ENCODE assay signal across 26 cellular contexts in the genomic region with DNA sequence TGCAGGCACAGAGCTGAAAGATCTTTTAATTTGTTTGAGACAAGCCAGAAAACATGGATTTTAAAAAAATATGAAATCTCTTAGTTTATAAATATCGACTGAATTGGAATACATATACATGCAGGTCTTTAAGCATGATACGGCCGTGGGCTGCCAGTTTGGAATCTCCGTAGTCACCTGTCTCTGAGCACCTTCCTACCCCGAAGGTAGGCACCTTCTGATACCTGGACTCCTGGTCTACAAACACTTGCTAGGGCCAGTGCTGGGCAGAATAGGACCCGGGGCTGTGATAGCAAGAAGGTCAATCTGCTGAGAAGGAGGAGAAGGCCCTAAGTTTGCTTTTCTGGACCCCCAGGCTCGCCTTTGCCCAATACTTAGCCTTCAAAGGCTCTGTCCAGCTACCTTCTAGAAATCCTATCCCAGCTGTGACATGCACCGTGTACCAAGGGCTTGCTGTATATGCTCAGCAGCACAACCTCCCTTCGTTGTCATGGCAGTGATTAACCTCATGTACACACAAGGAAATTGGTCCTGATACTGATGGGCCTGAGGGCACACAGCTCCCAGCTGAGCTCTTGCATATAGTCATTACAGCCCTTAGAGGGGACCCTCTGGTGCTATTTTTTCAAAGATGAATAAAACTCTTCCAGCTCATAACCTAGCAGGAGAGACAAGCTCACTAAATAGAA. TPM values are rescaled to one million over a fixed set of nuclear protein-coding genes. Genes with fewer than 3 reads are reported as not detected.
DNase-seq lines count a peak whose midpoint lies in the region; ATAC-seq and TF ChIP-seq lines count a peak whose summit lies in the region.
"Had no signal": no experiment of that assay in that cellular context is flagged by ENCODE, and none has a peak within 500 bp of the region (broad histone marks: within the 10 kb centered on the region; RNA-seq: fewer than 3 reads in every experiment).

No MANE protein-coding gene starts in this region.

- TF ChIP-seq CTCF in osteocyte (IDR thresholded peaks at IDR 0.05) (no peak), SK-N-SH (IDR thresholded peaks at IDR 0.05) (no peak)

- ATAC-seq in activated CD8-positive, alpha-beta memory T cell treated with anti-CD3 and anti-CD28 coated beads, Interleukin-2, amount 10 ng/mL, durations not matched to agents 7 days and 5 days = no peak
- ATAC-seq in GM21390 (IDR thresholded peaks at IDR 0.05; ENCODE audit: unreplicated experiment) = no peak
- ATAC-seq: activated CD8-positive, alpha-beta T cell treated with anti-CD3 and anti-CD28 coated beads for 36 hours; activated naive CD4-positive, alpha-beta T cell treated with anti-CD3 and anti-CD28 coated beads, Interleukin-2, amount 50 U/mL, for 72 hours; activated T-cell treated with anti-CD3 and anti-CD28 coated beads, Interleukin-2, amount 50 U/mL, for 72 hours; heart left ventricle; SK-N-SH treated with all-trans-retinoic acid at 6 μM for 48 hours; stimulated activated memory B cell treated with anti-CD40 and anti-IgM and Interleukin-4, amounts not matched to agents 10 μg/mL and 1 μg/mL and 100 μg/mL, for 72 hours had no signal

- POLR2A ChIA-PET in SK-N-SH (lab: Yijun Ruan, JAX) = no interaction called here

- H3K27ac Mint-ChIP-seq in activated CD8-positive, alpha-beta memory T cell treated with anti-CD3 and anti-CD28 coated beads, Interleukin-2, amount 10 ng/mL, durations not matched to agents 7 days and 5 days = no peak overlapping the region
- no peak overlapping the region for H3K27ac Mint-ChIP-seq in osteocyte (ENCODE audit: unreplicated experiment)
- H3K27ac Mint-ChIP-seq: activated CD8-positive, alpha-beta T cell treated with anti-CD3 and anti-CD28 coated beads for 36 hours; activated T-cell treated with anti-CD3 and anti-CD28 coated beads, Interleukin-2, amount 50 U/mL, for 72 hours; stimulated activated memory B cell treated with anti-CD40 and anti-IgM and Interleukin-4, amounts not matched to agents 10 μg/mL and 1 μg/mL and 100 μg/mL, for 72 hours had no signal

- peak; percentile 6 for DNase-seq in activated CD8-positive, alpha-beta memory T cell treated with anti-CD3 and anti-CD28 coated beads, Interleukin-2, amount 50 U/mL, for 4 hours
- no peak for DNase-seq in activated CD8-positive, alpha-beta memory T cell treated with anti-CD3 and anti-CD28 coated beads, Interleukin-2, amount 10 ng/mL, durations not matched to agents 7 days and 5 days
- DNase-seq in M059J (ENCODE audit: low read depth) (peak; percentile 54), caudate nucleus (lab: John Stamatoyannopoulos, UW) (peak in 1 of 61 donors; percentile 20), osteocyte (ENCODE audit: extremely low spot score, unreplicated experiment) (peak; percentile 49), NOMO-1 treated with DMSO at 0.1 percent for 48 hours (lab: John Stamatoyannopoulos, UW; ENCODE audit: unreplicated experiment) (no peak), SK-N-SH (no peak)
- DNase-seq: activated CD4-positive, CD25-positive, alpha-beta regulatory T cell; activated CD8-positive, alpha-beta T cell treated with anti-CD3 and anti-CD28 coated beads for 36 hours; activated T-cell treated with anti-CD3 and anti-CD28 coated beads, Interleukin-2, amount 50 U/mL, for 72 hours; C1 segment of cervical spinal cord; cerebellar nuclear complex; heart left ventricle; NCI-H1930; NCI-H524; T-helper 9 cell had no signal

- H3F3A ChIP-seq in SK-N-SH (replicated peaks; ENCODE audit: insufficient read depth) = no peaks in the 10 kb centered on the region

- no peak overlapping the region for H3K4me3 ChIP-seq in SK-N-SH (ENCODE audit: low read depth in 2 of 2, low read length in 1 of 2)
- H3K4me3 ChIP-seq: heart left ventricle, smooth muscle cell, thoracic aorta had no signal

- no peaks in the 10 kb centered on the region for H3K36me3 Mint-ChIP-seq in activated CD8-positive, alpha-beta memory T cell treated with anti-CD3 and anti-CD28 coated beads, Interleukin-2, amount 10 ng/mL, durations not matched to agents 7 days and 5 days
- H3K36me3 Mint-ChIP-seq in osteocyte (ENCODE audit: unreplicated experiment) = no peaks in the 10 kb centered on the region
- H3K36me3 Mint-ChIP-seq: activated naive CD4-positive, alpha-beta T cell treated with anti-CD3 and anti-CD28 coated beads, Interleukin-2, amount 50 U/mL, for 72 hours; stimulated activated memory B cell treated with anti-CD40 and anti-IgM and Interleukin-4, amounts not matched to agents 10 μg/mL and 1 μg/mL and 100 μg/mL, for 72 hours had no signal

- WGBS in SK-N-SH (ENCODE audit: low lambda C conversion rate) = 74% methylated on average over 9 of the region's 9 CpGs

- CTCF ChIA-PET in activated CD8-positive, alpha-beta memory T cell treated with anti-CD3 and anti-CD28 coated beads, Interleukin-2, amount 10 ng/mL, durations not matched to agents 7 days and 5 days (lab: Charles Lee) = interaction anchor here (0.7 to 1.6 kb wide), 3 partner anchors 8 to 465 kb away, joined by 3 to 4 read pairs (median 3); no protein-coding TSS in a partner anchor
- CTCF ChIA-PET in SK-N-SH (lab: Yijun Ruan, JAX) = interaction anchor here (0.9 to 2.1 kb wide), 4 partner anchors 10 to 29 kb away, joined by 4 to 7 read pairs (median 6); a partner anchor contains a TSS

- no peak overlapping the region for H3K4me3 Mint-ChIP-seq in activated CD8-positive, alpha-beta memory T cell treated with anti-CD3 and anti-CD28 coated beads, Interleukin-2, amount 10 ng/mL, durations not matched to agents 7 days and 5 days
- H3K4me3 Mint-ChIP-seq in osteocyte (ENCODE audit: unreplicated experiment) = no peak overlapping the region
- H3K4me3 Mint-ChIP-seq: activated CD8-positive, alpha-beta T cell treated with anti-CD3 and anti-CD28 coated beads for 36 hours; activated T-cell treated with anti-CD3 and anti-CD28 coated beads, Interleukin-2, amount 50 U/mL, for 72 hours; stimulated activated memory B cell treated with anti-CD40 and anti-IgM and Interleukin-4, amounts not matched to agents 10 μg/mL and 1 μg/mL and 100 μg/mL, for 72 hours had no signal

- peaks cover 0 to 5% of the 10 kb centered on the region in 2 experiments for H3K36me3 ChIP-seq in SK-N-SH (replicated peaks in 1 of 2; ENCODE audit: control insufficient read depth in 1 of 2, insufficient read depth in 2 of 2, low read length in 1 of 2)
- H3K36me3 ChIP-seq: heart left ventricle, thoracic aorta had no signal

- H3K4me1 ChIP-seq in SK-N-SH (ENCODE audit: control insufficient read depth in 1 of 2, insufficient read depth in 2 of 2, low read depth in 1 of 2, low read length in 1 of 2) = no peaks in the 10 kb centered on the region; a peak in 1 of 4 replicates

- no peaks in the 10 kb centered on the region for H3K27me3 ChIP-seq in SK-N-SH (ENCODE audit: insufficient read depth)
- H3K27me3 ChIP-seq: heart left ventricle had no signal

- no peaks in the 10 kb centered on the region for H3K9me3 ChIP-seq in SK-N-SH
- H3K9me3 ChIP-seq: heart left ventricle, thoracic aorta had no signal

- no peak for TF ChIP-seq EP300 in SK-N-SH (IDR thresholded peaks at IDR 0.05; ENCODE audit: borderline replicate concordance in 1 of 2, low read depth in 1 of 2, low read length in 1 of 2)

- H3K27me3 Mint-ChIP-seq in activated CD8-positive, alpha-beta memory T cell treated with anti-CD3 and anti-CD28 coated beads, Interleukin-2, amount 10 ng/mL, durations not matched to agents 7 days and 5 days = no peaks in the 10 kb centered on the region
- no peaks in the 10 kb centered on the region for H3K27me3 Mint-ChIP-seq in osteocyte (ENCODE audit: unreplicated experiment)
- H3K27me3 Mint-ChIP-seq: activated CD8-positive, alpha-beta T cell treated with anti-CD3 and anti-CD28 coated beads for 36 hours; stimulated activated memory B cell treated with anti-CD40 and anti-IgM and Interleukin-4, amounts not matched to agents 10 μg/mL and 1 μg/mL and 100 μg/mL, for 72 hours had no signal

- no peak overlapping the region for H2AFZ ChIP-seq in SK-N-SH (ENCODE audit: low read depth)

- no peaks in the 10 kb centered on the region for H3K79me2 ChIP-seq in SK-N-SH (ENCODE audit: insufficient read depth)

- peaks cover 21% of the 10 kb centered on the region for H3K4me1 Mint-ChIP-seq in activated CD8-positive, alpha-beta memory T cell treated with anti-CD3 and anti-CD28 coated beads, Interleukin-2, amount 10 ng/mL, durations not matched to agents 7 days and 5 days
- peaks cover 2% of the 10 kb centered on the region for H3K4me1 Mint-ChIP-seq in osteocyte (ENCODE audit: unreplicated experiment)
- H3K4me1 Mint-ChIP-seq: stimulated activated memory B cell treated with anti-CD40 and anti-IgM and Interleukin-4, amounts not matched to agents 10 μg/mL and 1 μg/mL and 100 μg/mL, for 72 hours had no signal

- H3K27ac ChIP-seq in caudate nucleus (ENCODE audit: low read depth, low read length) (peak overlapping the region; percentile 1), SK-N-SH (ENCODE audit: low read depth in 2 of 2, low read length in 1 of 2) (no peak overlapping the region)
- H3K27ac ChIP-seq: heart left ventricle, RWPE1, thoracic aorta had no signal

- no peak for TF ChIP-seq RAD21 in SK-N-SH (IDR thresholded peaks at IDR 0.05; ENCODE audit: low read length)

- H4K20me1 ChIP-seq in SK-N-SH (ENCODE audit: insufficient read depth) = no peaks in the 10 kb centered on the region

- no peaks in the 10 kb centered on the region for H3K9me2 ChIP-seq in SK-N-SH

- no peak overlapping the region for H3K9ac ChIP-seq in SK-N-SH

- H3K9me3 Mint-ChIP-seq in activated CD8-positive, alpha-beta memory T cell treated with anti-CD3 and anti-CD28 coated beads, Interleukin-2, amount 10 ng/mL, durations not matched to agents 7 days and 5 days (ENCODE audit: low read depth) = no peaks in the 10 kb centered on the region
- H3K9me3 Mint-ChIP-seq in osteocyte (ENCODE audit: unreplicated experiment) = no peaks in the 10 kb centered on the region
- H3K9me3 Mint-ChIP-seq: activated CD8-positive, alpha-beta T cell treated with anti-CD3 and anti-CD28 coated beads for 36 hours; activated naive CD4-positive, alpha-beta T cell treated with anti-CD3 and anti-CD28 coated beads, Interleukin-2, amount 50 U/mL, for 72 hours; activated T-cell treated with anti-CD3 and anti-CD28 coated beads, Interleukin-2, amount 50 U/mL, for 72 hours; stimulated activated memory B cell treated with anti-CD40 and anti-IgM and Interleukin-4, amounts not matched to agents 10 μg/mL and 1 μg/mL and 100 μg/mL, for 72 hours had no signal

- no peak overlapping the region for H3K4me2 ChIP-seq in SK-N-SH
- H3K4me2 ChIP-seq: smooth muscle cell had no signal

RNA-seq across cellular contexts. Expression of a gene that starts 17.6 kb away (rescaled TPM):
- total RNA-seq in activated CD8-positive, alpha-beta memory T cell treated with anti-CD3 and anti-CD28 coated beads, Interleukin-2, amount 10 ng/mL, durations not matched to agents 7 days and 5 days = 1 to 10 TPM; 3.6 to 4.2 TPM
- 4.0 and 9.9 TPM in 2 replicates for total RNA-seq in M059J (2014; rRNA removed; shearing (Covaris generic))
- total RNA-seq in osteocyte = 8.0 and 8.9 TPM in 2 replicates
- polyA plus RNA-seq in SK-N-SH (2012; rRNA removed) = 2.2 and 2.5 TPM in 2 replicates
- 1.0 and 1.4 TPM in 2 replicates for polyA plus RNA-seq in SK-N-SH (2012; cell fraction: cytosol; rRNA removed)
- 14.5 and 15.5 TPM in 2 replicates for polyA plus RNA-seq in SK-N-SH (2012; cell fraction: nucleus; rRNA removed)

RNA-seq across cellular contexts. Expression of a gene that starts 45.3 kb away (rescaled TPM):
- total RNA-seq in activated CD8-positive, alpha-beta memory T cell treated with anti-CD3 and anti-CD28 coated beads, Interleukin-2, amount 10 ng/mL, durations not matched to agents 7 days and 5 days = 1 to 10 TPM; 2.1 to 4.3 TPM
- total RNA-seq in M059J (2014; rRNA removed; shearing (Covaris generic)) = 3.4 and 3.7 TPM in 2 replicates
- 0.97 and 1.6 TPM in 2 replicates for total RNA-seq in osteocyte
- polyA plus RNA-seq in SK-N-SH (2012; rRNA removed) = 3.0 and 4.0 TPM in 2 replicates
- 1.8 and 2.6 TPM in 2 replicates for polyA plus RNA-seq in SK-N-SH (2012; cell fraction: cytosol; rRNA removed)
- 6.6 and 8.2 TPM in 2 replicates for polyA plus RNA-seq in SK-N-SH (2012; cell fraction: nucleus; rRNA removed)

RNA-seq across cellular contexts. Expression of a gene that starts 57.8 kb away (rescaled TPM):
- under 1 TPM in 1 of 2 experiments, not detected in 1; 0.67 TPM for total RNA-seq in activated CD8-positive, alpha-beta memory T cell treated with anti-CD3 and anti-CD28 coated beads, Interleukin-2, amount 10 ng/mL, durations not matched to agents 7 days and 5 days
- 0.39 TPM in 1 of 2 replicates, not detected in the other for total RNA-seq in M059J (2014; rRNA removed; shearing (Covaris generic))
- not detected in 2 replicates for total RNA-seq in osteocyte
- 0.03 TPM in 1 of 2 replicates, not detected in the other for polyA plus RNA-seq in SK-N-SH (2012; rRNA removed)
- 0.08 and 0.09 TPM in 2 replicates for polyA plus RNA-seq in SK-N-SH (2012; cell fraction: cytosol; rRNA removed)
- polyA plus RNA-seq in SK-N-SH (2012; cell fraction: nucleus; rRNA removed) = 0.07 and 0.28 TPM in 2 replicates
- total RNA-seq: fibroblast of villous mesenchyme, heart left ventricle, liver, mucosa of gallbladder, smooth muscle cell, thoracic aorta had no signal
- polyA plus RNA-seq: heart left ventricle, liver, smooth muscle cell had no signal

Comparison
In these comparisons a context has a peak if more than half of its experiments do, and no peak if none do; other contexts are left out.
1. DNase-seq: peak in activated CD8-positive, alpha-beta memory T cell treated with anti-CD3 and anti-CD28 coated beads, Interleukin-2, amount 50 U/mL, for 4 hours (single experiment), M059J (single experiment) and osteocyte (single experiment); none in activated CD8-positive, alpha-beta memory T cell treated with anti-CD3 and anti-CD28 coated beads, Interleukin-2, amount 10 ng/mL, durations not matched to agents 7 days and 5 days (single experiment), NOMO-1 treated with DMSO at 0.1 percent for 48 hours (single experiment) and SK-N-SH (single experiment).